In genomic region chr4:128863314-128864075, GRCh38 we compare ENCODE assay signal across 7 cellular contexts. TPM values are rescaled to one million over a fixed set of nuclear protein-coding genes. Genes with fewer than 3 reads are reported as not detected.
DNase-seq lines count a peak whose midpoint lies in the region; ATAC-seq and TF ChIP-seq lines count a peak whose summit lies in the region.

No MANE protein-coding gene starts in this region.

- TF ChIP-seq POLR2A in tibial nerve (IDR thresholded peaks at IDR 0.05): no peak

- peak; percentile 84 for ATAC-seq in foreskin keratinocyte

- H3K4me3 ChIP-seq in GM12864 (ENCODE audit: low read depth, low read length) (no peak overlapping the region), tibial nerve (no peak overlapping the region)

- H3K36me3 ChIP-seq in tibial nerve: peaks cover 0 to 79% (median 12%) of the 10 kb centered on the region in 3 donors

- TF ChIP-seq CTCF in GM12864 (IDR thresholded peaks at IDR 0.05; ENCODE audit: low read depth, low read length, missing control alignments) (peak; percentile 89), foreskin keratinocyte (conservative IDR thresholded peaks at IDR 0.05) (peak; percentile 80), tibial nerve (IDR thresholded peaks at IDR 0.05) (peak; percentile 68 to 90 (median 85))

- no peaks in the 10 kb centered on the region for H3K4me1 ChIP-seq in foreskin keratinocyte
- H3K4me1 ChIP-seq in tibial nerve: peaks cover 0 to 24% (median 6%) of the 10 kb centered on the region in 4 donors

- H3K9me3 ChIP-seq in tibial nerve: no peaks in the 10 kb centered on the region

- 35 to 37% methylated on average over 10 of the region's 10 CpGs for WGBS in tibial nerve, 2 donors

- TF ChIP-seq EP300 in tibial nerve (IDR thresholded peaks at IDR 0.05): peak in 1 of 2 donors; percentile 62

- no peaks in the 10 kb centered on the region for H3K27me3 ChIP-seq in foreskin keratinocyte
- H3K27me3 ChIP-seq in tibial nerve: no peaks in the 10 kb centered on the region

- H3K27ac ChIP-seq in foreskin keratinocyte (no peak overlapping the region), tibial nerve (peak overlapping the region in 2 of 4 donors; percentile 46 to 48)

- DNase-seq in GM12864 (ENCODE audit: low read depth) (peak; percentile 25), HuH-7 (ENCODE audit: low spot score) (peak; percentile 25), RPMI7951 (ENCODE audit: low read depth) (peak; percentile 66), foreskin keratinocyte (peak; percentile 21 to 49), occipital lobe (lab: John Stamatoyannopoulos, UW) (peak; percentile 56), tibial nerve (ENCODE audit: low spot score in 2 of 2) (peak; percentile 44 to 72)
- peak; percentile 39 for DNase-seq in activated effector memory CD4-positive, alpha-beta T cell treated with Interleukin-2 at 50 U/mL for 16 hours

RNA-seq across cellular contexts. Expression of gene JADE1, which starts 54.0 kb away (rescaled TPM):
- 13.7 and 16.5 TPM in 2 replicates for total RNA-seq in RPMI7951 (2014; rRNA removed; shearing (Covaris generic))
- total RNA-seq in foreskin keratinocyte (6.7 and 7.9 TPM in 2 replicates), occipital lobe (44.3 TPM), tibial nerve (10 to 100 TPM; 55.7 to 68.7 (median 65.8) TPM)
- polyA plus RNA-seq in foreskin keratinocyte: 2.3 and 2.9 TPM in 2 replicates
